Comparison of ENCODE assay signal across 1 cellular context in genomic region chr1:69523032-69523431, GRCh38.
TF ChIP-seq lines count a peak whose summit lies in the region.

No MANE protein-coding gene starts in this region.

TF ChIP-seq in WTC11, 78 proteins besides CTCF, POLR2A, EP300 and RAD21 (continued from another document):
- TF ChIP-seq ZNF532 (CRISPR knock-in tag; IDR thresholded peaks at IDR 0.05; ENCODE audit: borderline replicate concordance) (no peak), NFATC4 (CRISPR knock-in tag; IDR thresholded peaks at IDR 0.05) (no peak), NR3C1 (CRISPR knock-in tag; conservative IDR thresholded peaks at IDR 0.05; ENCODE audit: low read depth) (no peak)
